ENCODE assay signal across 8 cellular contexts in the genomic region with DNA sequence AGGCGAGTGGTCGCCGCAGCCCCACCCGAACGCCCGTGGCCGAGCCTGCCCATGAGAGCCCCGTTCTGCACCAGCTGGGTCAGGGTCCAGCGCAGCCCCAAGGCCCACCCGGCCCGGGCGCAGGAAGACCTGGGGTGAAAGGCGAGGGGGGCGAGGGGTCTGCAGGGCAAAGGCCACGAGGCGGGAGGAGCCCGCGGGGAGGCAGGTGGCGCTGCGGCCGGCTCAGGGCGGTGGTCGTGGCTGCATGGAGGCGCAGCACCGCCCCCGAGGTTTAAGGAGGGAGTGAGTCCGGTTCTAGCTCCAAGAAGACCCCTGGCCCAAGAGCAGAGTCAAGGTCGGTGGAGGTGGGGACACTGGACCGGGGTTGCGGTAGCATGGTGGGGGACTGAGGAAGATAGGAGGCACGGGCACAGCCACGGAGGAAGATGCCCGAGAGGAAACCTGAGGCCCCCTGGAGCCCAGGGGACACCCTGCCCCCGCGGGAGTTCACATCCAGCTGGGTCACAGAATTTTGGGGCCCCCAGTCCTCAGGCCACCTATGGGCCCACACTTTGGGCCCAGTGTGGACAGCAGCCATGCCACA. TPM values are rescaled to one million over a fixed set of nuclear protein-coding genes. Genes with fewer than 3 reads are reported as not detected.
DNase-seq lines count a peak whose midpoint lies in the region; ATAC-seq and TF ChIP-seq lines count a peak whose summit lies in the region.

No MANE protein-coding gene starts in this region.

- in situ Hi-C loops in HAP-1 (cut with MboI; ENCODE audit: low sequenced_read_pairs): loop anchor here (5.0 to 10.0 kb wide), 2 partner anchors 76 to 263 kb away; partner anchors contain the start of gene DENND6B

- H3K27ac ChIP-seq in iPS DF 6.9 (ENCODE audit: low read length): no peak overlapping the region

- CTCF ChIA-PET in activated CD4-positive, alpha-beta memory T cell treated with anti-CD3 and anti-CD28 coated beads, Interleukin-2, amount 10 ng/mL, durations not matched to agents 7 days and 5 days (lab: Charles Lee): interaction anchor here (0.8 to 3.4 kb wide), 15 partner anchors 9 to 370 kb away, joined by 3 to 25 read pairs (median 4); partner anchors contain the start of gene SCO2

- peaks cover 5% of the 10 kb centered on the region for H3K4me1 ChIP-seq in HAP-1
- peaks cover 6% of the 10 kb centered on the region; the same call in 1 of the 2 replicates for H3K4me1 ChIP-seq in iPS DF 6.9 (ENCODE audit: control insufficient read depth, insufficient read depth, low read length)

- TF ChIP-seq CTCF in GM10266 (IDR thresholded peaks at IDR 0.05; ENCODE audit: control insufficient read depth, insufficient read depth, low read depth, missing control alignments) (no peak), endothelial cell (IDR thresholded peaks at IDR 0.05; ENCODE audit: unreplicated experiment) (no peak)

- peak overlapping the region; percentile 21 for H3K4me3 Mint-ChIP-seq in activated CD4-positive, alpha-beta memory T cell treated with anti-CD3 and anti-CD28 coated beads, Interleukin-2, amount 10 ng/mL, durations not matched to agents 7 days and 5 days
- H3K4me3 Mint-ChIP-seq in stimulated activated naive B cell treated with anti-CD40 and anti-IgM and Interleukin-4, amounts not matched to agents 10 μg/mL and 1 μg/mL and 100 μg/mL, for 72 hours: peak overlapping the region; percentile 46 to 87
- no peak overlapping the region for H3K4me3 Mint-ChIP-seq in endothelial cell (ENCODE audit: unreplicated experiment)

- H3K4me3 ChIP-seq in HAP-1: peak overlapping the region; percentile 71
- H3K4me3 ChIP-seq in iPS DF 6.9 (ENCODE audit: low read length): peak overlapping the region; percentile 78; the same call in 1 of the 2 replicates

- no peaks in the 10 kb centered on the region for H3K27me3 Mint-ChIP-seq in activated CD4-positive, alpha-beta memory T cell treated with anti-CD3 and anti-CD28 coated beads, Interleukin-2, amount 10 ng/mL, durations not matched to agents 7 days and 5 days
- no peaks in the 10 kb centered on the region for H3K27me3 Mint-ChIP-seq in stimulated activated naive B cell treated with anti-CD40 and anti-IgM and Interleukin-4, amounts not matched to agents 10 μg/mL and 1 μg/mL and 100 μg/mL, for 72 hours
- no peaks in the 10 kb centered on the region for H3K27me3 Mint-ChIP-seq in endothelial cell (ENCODE audit: unreplicated experiment)

- POLR2A ChIA-PET in activated CD4-positive, alpha-beta memory T cell treated with anti-CD3 and anti-CD28 coated beads, Interleukin-2, amount 10 ng/mL, durations not matched to agents 7 days and 5 days (lab: Charles Lee): interaction anchor here (0.8 to 3.2 kb wide), 13 partner anchors 10 to 370 kb away, joined by 3 to 21 read pairs (median 4); partner anchors contain the start of genes LMF2, MAPK11, MAPK12 and NCAPH2

- no peaks in the 10 kb centered on the region for H3K9me3 Mint-ChIP-seq in activated CD4-positive, alpha-beta memory T cell treated with anti-CD3 and anti-CD28 coated beads, Interleukin-2, amount 10 ng/mL, durations not matched to agents 7 days and 5 days
- no peaks in the 10 kb centered on the region for H3K9me3 Mint-ChIP-seq in stimulated activated naive B cell treated with anti-CD40 and anti-IgM and Interleukin-4, amounts not matched to agents 10 μg/mL and 1 μg/mL and 100 μg/mL, for 72 hours
- no peaks in the 10 kb centered on the region for H3K9me3 Mint-ChIP-seq in endothelial cell (ENCODE audit: unreplicated experiment)

- DNase-seq in HAP-1 (ENCODE audit: low spot score in 2 of 2) (no peak), iPS DF 6.9 (ENCODE audit: low read depth, low spot score) (no peak), GM10266 (ENCODE audit: extremely low spot score) (no peak), DMS153 treated with DMSO at 0.1 percent for 48 hours (lab: John Stamatoyannopoulos, UW; ENCODE audit: unreplicated experiment) (no peak), endothelial cell (ENCODE audit: low spot score) (no peak)
- DNase-seq in activated CD4-positive, alpha-beta memory T cell treated with anti-CD3 and anti-CD28 coated beads, Interleukin-2, amount 10 ng/mL, durations not matched to agents 7 days and 5 days: no peak
- no peak for DNase-seq in stimulated activated naive B cell treated with anti-CD40 and anti-IgM and Interleukin-4, amounts not matched to agents 10 μg/mL and 1 μg/mL and 100 μg/mL, for 72 hours

- H3K9me3 ChIP-seq in HAP-1: no peaks in the 10 kb centered on the region
- no peaks in the 10 kb centered on the region for H3K9me3 ChIP-seq in iPS DF 6.9 (ENCODE audit: control insufficient read depth, insufficient read depth, low read length)

- H3K36me3 ChIP-seq in HAP-1 (replicated peaks): peaks cover 51% of the 10 kb centered on the region
- peaks cover 2% of the 10 kb centered on the region; the same call in 1 of the 2 replicates for H3K36me3 ChIP-seq in iPS DF 6.9 (ENCODE audit: control insufficient read depth, insufficient read depth, low read length)

- H3K27me3 ChIP-seq in HAP-1 (ENCODE audit: low read depth): no peaks in the 10 kb centered on the region
- no peaks in the 10 kb centered on the region for H3K27me3 ChIP-seq in iPS DF 6.9 (ENCODE audit: control insufficient read depth, insufficient read depth, low read length)

- WGBS in iPS DF 6.9 (ENCODE audit: insufficient coverage, insufficient read length): no CpG with 5 or more reads among the region's 35 CpGs

- H3K4me1 Mint-ChIP-seq in activated CD4-positive, alpha-beta memory T cell treated with anti-CD3 and anti-CD28 coated beads, Interleukin-2, amount 10 ng/mL, durations not matched to agents 7 days and 5 days: peaks cover 24% of the 10 kb centered on the region
- H3K4me1 Mint-ChIP-seq in stimulated activated naive B cell treated with anti-CD40 and anti-IgM and Interleukin-4, amounts not matched to agents 10 μg/mL and 1 μg/mL and 100 μg/mL, for 72 hours: peaks cover 13 to 34% of the 10 kb centered on the region in 2 donors
- no peaks in the 10 kb centered on the region for H3K4me1 Mint-ChIP-seq in endothelial cell (ENCODE audit: unreplicated experiment)

- no peak overlapping the region for H3K27ac Mint-ChIP-seq in activated CD4-positive, alpha-beta memory T cell treated with anti-CD3 and anti-CD28 coated beads, Interleukin-2, amount 10 ng/mL, durations not matched to agents 7 days and 5 days
- no peak overlapping the region for H3K27ac Mint-ChIP-seq in stimulated activated naive B cell treated with anti-CD40 and anti-IgM and Interleukin-4, amounts not matched to agents 10 μg/mL and 1 μg/mL and 100 μg/mL, for 72 hours
- H3K27ac Mint-ChIP-seq in endothelial cell (ENCODE audit: unreplicated experiment): no peak overlapping the region

- ATAC-seq in stimulated activated naive B cell treated with anti-CD40 and anti-IgM and Interleukin-4, amounts not matched to agents 10 μg/mL and 1 μg/mL and 100 μg/mL, for 72 hours (replicated peaks): peak; percentile 3 to 11
- no peak for ATAC-seq in HG03045 (IDR thresholded peaks at IDR 0.05; ENCODE audit: unreplicated experiment)

- H3K36me3 Mint-ChIP-seq in activated CD4-positive, alpha-beta memory T cell treated with anti-CD3 and anti-CD28 coated beads, Interleukin-2, amount 10 ng/mL, durations not matched to agents 7 days and 5 days (ENCODE audit: low read depth): peaks cover 8% of the 10 kb centered on the region
- H3K36me3 Mint-ChIP-seq in stimulated activated naive B cell treated with anti-CD40 and anti-IgM and Interleukin-4, amounts not matched to agents 10 μg/mL and 1 μg/mL and 100 μg/mL, for 72 hours: peaks cover 10 to 11% of the 10 kb centered on the region in 2 donors
- H3K36me3 Mint-ChIP-seq in endothelial cell (ENCODE audit: low read depth, unreplicated experiment): no peaks in the 10 kb centered on the region

RNA-seq across cellular contexts. Expression of gene HDAC10, which starts 0.5 kb away (rescaled TPM):
- total RNA-seq in activated CD4-positive, alpha-beta memory T cell treated with anti-CD3 and anti-CD28 coated beads, Interleukin-2, amount 10 ng/mL, durations not matched to agents 7 days and 5 days: 10 to 100 TPM; 83.7 to 90.0 TPM
- total RNA-seq in endothelial cell (ENCODE audit: unreplicated experiment): 42.1 TPM

RNA-seq across cellular contexts. Expression of gene TUBGCP6, which starts 6.7 kb away (rescaled TPM):
- total RNA-seq in activated CD4-positive, alpha-beta memory T cell treated with anti-CD3 and anti-CD28 coated beads, Interleukin-2, amount 10 ng/mL, durations not matched to agents 7 days and 5 days: 10 to 100 TPM; 50.6 to 53.9 TPM
- total RNA-seq in endothelial cell (ENCODE audit: unreplicated experiment): 48.5 TPM

RNA-seq across cellular contexts. Expression of gene MAPK12, which starts 9.9 kb away (rescaled TPM):
- total RNA-seq in activated CD4-positive, alpha-beta memory T cell treated with anti-CD3 and anti-CD28 coated beads, Interleukin-2, amount 10 ng/mL, durations not matched to agents 7 days and 5 days: 1 to 10 TPM; 4.8 to 5.8 TPM
- 33.4 TPM for total RNA-seq in endothelial cell (ENCODE audit: unreplicated experiment)

RNA-seq across cellular contexts. Expression of gene MAPK11, which starts 18.6 kb away (rescaled TPM):
- total RNA-seq in activated CD4-positive, alpha-beta memory T cell treated with anti-CD3 and anti-CD28 coated beads, Interleukin-2, amount 10 ng/mL, durations not matched to agents 7 days and 5 days: 10 to 100 TPM; 13.4 to 14.2 TPM
- total RNA-seq in endothelial cell (ENCODE audit: unreplicated experiment): 62.4 TPM

RNA-seq across cellular contexts. Expression of gene SELENOO, which starts 50.8 kb away (rescaled TPM):
- total RNA-seq in activated CD4-positive, alpha-beta memory T cell treated with anti-CD3 and anti-CD28 coated beads, Interleukin-2, amount 10 ng/mL, durations not matched to agents 7 days and 5 days: 10 to 100 TPM; 21.5 TPM
- 18.7 TPM for total RNA-seq in endothelial cell (ENCODE audit: unreplicated experiment)
